In genomic region chr2:10784719-10785118, GRCh38 we compare ENCODE assay signal across 22 cellular contexts.
"Had no signal": no experiment of that assay in that cellular context is flagged by ENCODE, and none has a peak within 500 bp of the region (broad histone marks: within the 10 kb centered on the region; RNA-seq: fewer than 3 reads in every experiment).

No MANE protein-coding gene starts in this region.

- H3K27me3 ChIP-seq: colonic mucosa, esophagus squamous epithelium, right lobe of liver had no signal

- H3K27ac ChIP-seq: colonic mucosa, epithelial cell of prostate, esophagus squamous epithelium, right lobe of liver, skin epidermis, WERI-Rb-1 had no signal

- H3K9me3 ChIP-seq: colonic mucosa, esophagus squamous epithelium, right lobe of liver had no signal

- H3K4me3 ChIP-seq: colonic mucosa, esophagus squamous epithelium, right lobe of liver, skin epidermis had no signal

- DNase-seq: activated CD4-positive, alpha-beta T cell treated with anti-CD3 and anti-CD28 coated beads, Interleukin-2, amount 10 ng/mL, durations not matched to agents 7 days and 5 days; activated CD8-positive, alpha-beta memory T cell treated with anti-CD3 and anti-CD28 coated beads, Interleukin-2, amount 10 ng/mL, durations not matched to agents 7 days and 5 days; activated CD8-positive, alpha-beta T cell treated with anti-CD3 and anti-CD28 coated beads, Interleukin-2, amount 10 ng/mL, durations not matched to agents 7 days and 5 days; activated naive CD8-positive, alpha-beta T cell treated with anti-CD3 and anti-CD28 coated beads, Interleukin-2, amount 50 U/mL, for 24 hours; activated T-cell treated with anti-CD3 and anti-CD28 coated beads, Interleukin-2, amount 50 U/mL, for 48 hours; cerebellar nuclear complex; colonic mucosa; effector CD8-positive, alpha-beta T cell; esophagus squamous epithelium; foreskin melanocyte; left cardiac atrium; midbrain; naive thymus-derived CD4-positive, alpha-beta T cell; right lobe of liver; stimulated activated CD4-positive, alpha-beta T cell treated with anti-CD3 and anti-CD28 coated beads, Interleukin-12 subunit alpha, Interleukin-12 subunit beta, amount 100 ng/mL, for 4 hours; stimulated activated CD4-positive, alpha-beta T cell treated with anti-CD3 and anti-CD28 coated beads, Interleukin-4, amount 100 ng/mL, for 1 hour; stimulated activated naive CD8-positive, alpha-beta T cell treated with anti-CD3 and anti-CD28 coated beads, Interleukin-15, Interleukin-2, amounts not matched to agents 100 U/mL and 50 U/mL, for 24 hours; SW 1271; T1000; WERI-Rb-1 had no signal

- H3K4me1 ChIP-seq: colonic mucosa, esophagus squamous epithelium, right lobe of liver had no signal
